In genomic region chr2:223868005-223868404, GRCh38 we compare ENCODE assay signal across 11 cellular contexts. TPM values are rescaled to one million over a fixed set of nuclear protein-coding genes. Genes with fewer than 3 reads are reported as not detected.
DNase-seq lines count a peak whose midpoint lies in the region; ATAC-seq and TF ChIP-seq lines count a peak whose summit lies in the region.
"Had no signal": no experiment of that assay in that cellular context is flagged by ENCODE, and none has a peak within 500 bp of the region (broad histone marks: within the 10 kb centered on the region; RNA-seq: fewer than 3 reads in every experiment).

No MANE protein-coding gene starts in this region.

- no peak overlapping the region for H3K4me3 Mint-ChIP-seq in brain
- no peak overlapping the region for H3K4me3 Mint-ChIP-seq in stimulated activated naive B cell treated with anti-CD40 and anti-IgM and Interleukin-4, amounts not matched to agents 10 μg/mL and 1 μg/mL and 100 μg/mL, for 72 hours

- ATAC-seq in GM18907 (IDR thresholded peaks at IDR 0.05; ENCODE audit: unreplicated experiment): peak; percentile 76
- ATAC-seq in HG02571 (IDR thresholded peaks at IDR 0.05; ENCODE audit: unreplicated experiment): peak; percentile 68
- ATAC-seq in HG03565 (IDR thresholded peaks at IDR 0.05; ENCODE audit: unreplicated experiment): peak; percentile 43
- ATAC-seq in esophagus mucosa: no peak
- no peak for ATAC-seq in aorta (ENCODE audit: low FRiP score)
- no peak for ATAC-seq in stimulated activated naive B cell treated with anti-CD40 and anti-IgM and Interleukin-4, amounts not matched to agents 10 μg/mL and 1 μg/mL and 100 μg/mL, for 72 hours (replicated peaks)

- H3K36me3 ChIP-seq in aorta (ENCODE audit: control insufficient read depth in 1 of 2, insufficient read depth in 2 of 2, low read length in 1 of 2): peaks cover 0 to 7% of the 10 kb centered on the region in 2 donors

- H3K27ac ChIP-seq in aorta (ENCODE audit: low read depth in 1 of 2, low read length in 2 of 2): no peak overlapping the region
- H3K27ac ChIP-seq: sigmoid colon had no signal

- no peak overlapping the region for H3K4me3 ChIP-seq in aorta (ENCODE audit: low read length in 2 of 2)
- H3K4me3 ChIP-seq: sigmoid colon had no signal

- H3K9me3 Mint-ChIP-seq in brain: peaks cover 0 to 2% (median 0%) of the 10 kb centered on the region in 5 experiments
- H3K9me3 Mint-ChIP-seq in stimulated activated naive B cell treated with anti-CD40 and anti-IgM and Interleukin-4, amounts not matched to agents 10 μg/mL and 1 μg/mL and 100 μg/mL, for 72 hours: no peaks in the 10 kb centered on the region

- no peaks in the 10 kb centered on the region for H3K27me3 ChIP-seq in aorta (ENCODE audit: control insufficient read depth in 1 of 2, insufficient read depth in 2 of 2, low read length in 1 of 2)
- H3K27me3 ChIP-seq: sigmoid colon had no signal

- peaks cover 15% of the 10 kb centered on the region for H3K4me1 Mint-ChIP-seq in brain
- peaks cover 3 to 7% of the 10 kb centered on the region in 2 donors for H3K4me1 Mint-ChIP-seq in stimulated activated naive B cell treated with anti-CD40 and anti-IgM and Interleukin-4, amounts not matched to agents 10 μg/mL and 1 μg/mL and 100 μg/mL, for 72 hours

- no peaks in the 10 kb centered on the region for H3K27me3 Mint-ChIP-seq in brain
- no peaks in the 10 kb centered on the region for H3K27me3 Mint-ChIP-seq in stimulated activated naive B cell treated with anti-CD40 and anti-IgM and Interleukin-4, amounts not matched to agents 10 μg/mL and 1 μg/mL and 100 μg/mL, for 72 hours

- peak overlapping the region; percentile 11 to 91 (median 66) for H3K27ac Mint-ChIP-seq in brain
- no peak overlapping the region for H3K27ac Mint-ChIP-seq in stimulated activated naive B cell treated with anti-CD40 and anti-IgM and Interleukin-4, amounts not matched to agents 10 μg/mL and 1 μg/mL and 100 μg/mL, for 72 hours

- no peak for TF ChIP-seq CTCF in brain (conservative IDR thresholded peaks at IDR 0.05)

- H3K36me3 Mint-ChIP-seq in brain: peaks cover 30% of the 10 kb centered on the region
- peaks cover 27 to 38% of the 10 kb centered on the region in 2 donors for H3K36me3 Mint-ChIP-seq in stimulated activated naive B cell treated with anti-CD40 and anti-IgM and Interleukin-4, amounts not matched to agents 10 μg/mL and 1 μg/mL and 100 μg/mL, for 72 hours

- 92 to 94% methylated on average over 3 of the region's 3 CpGs for WGBS in aorta, 2 donors

- no peaks in the 10 kb centered on the region for H3K9me3 ChIP-seq in aorta (ENCODE audit: control insufficient read depth, low read length)
- H3K9me3 ChIP-seq: sigmoid colon had no signal

- intact Hi-C loops in aorta (cut with DNase I): no loop called here

- no peak for DNase-seq in COR-L47 (lab: John Stamatoyannopoulos, UW)
- no peak for DNase-seq in aorta
- DNase-seq in stimulated activated naive B cell treated with anti-CD40 and anti-IgM and Interleukin-4, amounts not matched to agents 10 μg/mL and 1 μg/mL and 100 μg/mL, for 72 hours: no peak
- DNase-seq: Karpas-422, NCI-H526 treated with DMSO at 0.1 percent for 48 hours, sigmoid colon had no signal

- H3K4me1 ChIP-seq in aorta (ENCODE audit: control insufficient read depth in 1 of 2, insufficient read depth in 2 of 2, low read length in 2 of 2): no peaks in the 10 kb centered on the region

RNA-seq across cellular contexts. Expression of gene AP1S3, which starts 30.6 kb away (rescaled TPM):
- polyA plus RNA-seq in brain (ENCODE audit: insufficient read depth, low read depth, low replicate concordance) (0.88 TPM), aorta (under 1 TPM; 0.26 to 0.50 TPM)
- total RNA-seq in esophagus mucosa (20.8 TPM), aorta (1 to 10 TPM in 1 of 2 donors, under 1 TPM in 1; 0.91 to 2.0 TPM)

Comparison
In these comparisons a context has a peak if more than half of its experiments do, and no peak if none do; other contexts are left out.
1. ATAC-seq: peak in GM18907 (single experiment), HG02571 (single experiment) and HG03565 (single experiment); none in esophagus mucosa (single experiment), aorta (single experiment) and stimulated activated naive B cell treated with anti-CD40 and anti-IgM and Interleukin-4, amounts not matched to agents 10 μg/mL and 1 μg/mL and 100 μg/mL, for 72 hours (0 of 2).